36 cellular contexts compared by ENCODE assay signal in genomic region chr15:89528757-89529352, GRCh38. TPM values are rescaled to one million over a fixed set of nuclear protein-coding genes. Genes with fewer than 3 reads are reported as not detected.
"Had no signal": no experiment of that assay in that cellular context is flagged by ENCODE, and none has a peak within 500 bp of the region (broad histone marks: within the 10 kb centered on the region; RNA-seq: fewer than 3 reads in every experiment).

No MANE protein-coding gene starts in this region.

- H3K4me1 ChIP-seq: adrenal gland, gastroesophageal sphincter had no signal

- H3K27me3 ChIP-seq: adrenal gland, body of pancreas, esophagus squamous epithelium, gastroesophageal sphincter had no signal

- H3K9me3 ChIP-seq: adrenal gland, body of pancreas, esophagus squamous epithelium, gastroesophageal sphincter had no signal

- DNase-seq: activated CD4-positive, alpha-beta memory T cell treated with anti-CD3 and anti-CD28 coated beads for 36 hours; activated CD4-positive, alpha-beta T cell treated with anti-CD3 and anti-CD28 coated beads for 36 hours; activated CD4-positive, alpha-beta T cell treated with anti-CD3 and anti-CD28 coated beads, Interleukin-2, amount 10 ng/mL, durations not matched to agents 24 days and 14 days; activated CD4-positive, CD25-positive, alpha-beta regulatory T cell; activated CD4-positive, CD25-positive, alpha-beta regulatory T cell treated with anti-CD3 and anti-CD28 coated beads, Interleukin-2, amount 50 U/mL, for 72 hours; activated CD8-positive, alpha-beta memory T cell treated with anti-CD3 and anti-CD28 coated beads, Interleukin-2, amount 10 ng/mL, durations not matched to agents 7 days and 5 days; activated CD8-positive, alpha-beta memory T cell treated with anti-CD3 and anti-CD28 coated beads, Interleukin-2, amount 50 U/mL, for 4 hours; activated CD8-positive, alpha-beta T cell treated with anti-CD3 and anti-CD28 coated beads, Interleukin-2, amount 10 ng/mL, durations not matched to agents 7 days and 5 days; activated effector memory CD4-positive, alpha-beta T cell treated with anti-CD3 and anti-CD28 coated beads, Interleukin-2, amount 50 U/mL, for 16 hours; activated naive CD4-positive, alpha-beta T cell treated with anti-CD3 and anti-CD28 coated beads for 36 hours; activated naive CD8-positive, alpha-beta T cell treated with anti-CD3 and anti-CD28 coated beads for 36 hours; activated naive CD8-positive, alpha-beta T cell treated with anti-CD3 and anti-CD28 coated beads, Interleukin-2, amount 50 U/mL, for 24 hours; activated T-cell treated with anti-CD3 and anti-CD28 coated beads, Interleukin-2, amount 50 U/mL, for 1 hour; activated T-cell treated with anti-CD3 and anti-CD28 coated beads, Interleukin-2, amount 50 U/mL, for 48 hours; adrenal gland; amygdala; aorta; body of pancreas; caudate nucleus; cortex of kidney; dermis blood vessel endothelial cell; effector CD4-positive, alpha-beta T cell; effector memory CD8-positive, alpha-beta T cell; erythroblast; esophagus squamous epithelium; foreskin melanocyte; T-helper 2 cell had no signal

- FAIRE-seq: colon had no signal

- ATAC-seq: activated CD4-positive, alpha-beta T cell treated with anti-CD3 and anti-CD28 coated beads for 36 hours; activated CD8-positive, alpha-beta memory T cell treated with anti-CD3 and anti-CD28 coated beads, Interleukin-2, amount 10 ng/mL, durations not matched to agents 7 days and 5 days; activated CD8-positive, alpha-beta T cell treated with anti-CD3 and anti-CD28 coated beads, Interleukin-2, amount 10 ng/mL, durations not matched to agents 7 days and 5 days; activated naive CD8-positive, alpha-beta T cell treated with anti-CD3 and anti-CD28 coated beads, Interleukin-2, amount 50 U/mL, for 24 hours; body of pancreas; effector memory CD8-positive, alpha-beta T cell; gastroesophageal sphincter had no signal

- H3K36me3 ChIP-seq: adrenal gland, esophagus squamous epithelium, gastroesophageal sphincter had no signal

- H3K27ac ChIP-seq: adrenal gland, body of pancreas, gastroesophageal sphincter had no signal

- H3K4me3 ChIP-seq: adrenal gland, body of pancreas, esophagus squamous epithelium, gastroesophageal sphincter had no signal

RNA-seq across cellular contexts. Expression of gene RHCG, which starts 32.5 kb away (rescaled TPM):
- total RNA-seq: activated CD4-positive, alpha-beta memory T cell treated with anti-CD3 and anti-CD28 coated beads for 36 hours; activated CD4-positive, alpha-beta T cell treated with anti-CD3 and anti-CD28 coated beads for 36 hours; activated CD4-positive, alpha-beta T cell treated with anti-CD3 and anti-CD28 coated beads, Interleukin-2, amount 10 ng/mL, durations not matched to agents 24 days and 14 days; activated CD8-positive, alpha-beta memory T cell treated with anti-CD3 and anti-CD28 coated beads for 36 hours; activated CD8-positive, alpha-beta memory T cell treated with anti-CD3 and anti-CD28 coated beads, Interleukin-2, amount 10 ng/mL, durations not matched to agents 7 days and 5 days; activated CD8-positive, alpha-beta T cell treated with anti-CD3 and anti-CD28 coated beads, Interleukin-2, amount 10 ng/mL, durations not matched to agents 7 days and 5 days; activated naive CD4-positive, alpha-beta T cell treated with anti-CD3 and anti-CD28 coated beads for 36 hours; activated naive CD8-positive, alpha-beta T cell treated with anti-CD3 and anti-CD28 coated beads for 36 hours; activated T-helper 1 cell treated with anti-CD3 and anti-CD28 coated beads, Interleukin-12 subunit alpha, Interleukin-12 subunit beta, Interleukin-2, Interleukin-4 antibody, amounts not matched to agents 30 ng/mL and 10 ng/mL and 1 ng/mL, durations not matched to agents 14 hours and 24 hours and 36 hours; activated T-helper 2 cell treated with anti-CD3 and anti-CD28 coated beads, Interferon-gamma antibody, Interleukin-2, Interleukin-4, amounts not matched to agents 10 μg/mL and 5 μg/mL and 100 μg/mL, durations not matched to agents 14 hours and 24 hours and 36 hours; aorta; chondrocyte; dermis blood vessel endothelial cell; fibroblast of villous mesenchyme; glomerular endothelial cell; T-helper 1 cell treated with Interleukin-12 subunit alpha and Interleukin-12 subunit beta and Interleukin-4 antibody, amounts not matched to agents 30 ng/mL and 1 ng/mL, for 36 hours had no signal
